9 cellular contexts compared by ENCODE assay signal in genomic region chr3:32374788-32375595, GRCh38. TPM values are rescaled to one million over a fixed set of nuclear protein-coding genes. Genes with fewer than 3 reads are reported as not detected.
DNase-seq lines count a peak whose midpoint lies in the region; ATAC-seq and TF ChIP-seq lines count a peak whose summit lies in the region.
"Had no signal": no experiment of that assay in that cellular context is flagged by ENCODE, and none has a peak within 500 bp of the region (broad histone marks: within the 10 kb centered on the region; RNA-seq: fewer than 3 reads in every experiment).

No MANE protein-coding gene starts in this region.

- peak overlapping the region; percentile 86 for H3K27ac Mint-ChIP-seq in activated T-cell treated with anti-CD3 and anti-CD28 coated beads, Interleukin-2, amount 50 U/mL, for 72 hours

- no peaks in the 10 kb centered on the region for H3K27me3 ChIP-seq in Panc1 (ENCODE audit: control insufficient read depth, insufficient read depth, low read length)

- H3K4me3 Mint-ChIP-seq in activated T-cell treated with anti-CD3 and anti-CD28 coated beads, Interleukin-2, amount 50 U/mL, for 72 hours: no peak overlapping the region

- H3K4me1 ChIP-seq in Panc1 (ENCODE audit: control insufficient read depth, insufficient read depth, low read length): no peaks in the 10 kb centered on the region

- peak; percentile 42 for ATAC-seq in Right ventricle myocardium inferior
- ATAC-seq in HG03175 (IDR thresholded peaks at IDR 0.05; ENCODE audit: unreplicated experiment): peak; percentile 75
- peak; percentile 84 for ATAC-seq in Panc1
- ATAC-seq in activated T-cell treated with anti-CD3 and anti-CD28 coated beads, Interleukin-2, amount 50 U/mL, for 72 hours (replicated peaks in 1 of 2): peak; percentile 55 to 70
- ATAC-seq in omental fat pad (ENCODE audit: low FRiP score): peak; percentile 68
- ATAC-seq in HG03342 (IDR thresholded peaks at IDR 0.05; ENCODE audit: unreplicated experiment): no peak

- H3K4me3 ChIP-seq in Panc1 (ENCODE audit: low read depth in 2 of 2, low read length in 2 of 2): no peak overlapping the region
- H3K4me3 ChIP-seq: skin epidermis had no signal

- H3K9me3 Mint-ChIP-seq in activated T-cell treated with anti-CD3 and anti-CD28 coated beads, Interleukin-2, amount 50 U/mL, for 72 hours: no peaks in the 10 kb centered on the region

- intact Hi-C loops in Right ventricle myocardium inferior (cut with DNase I): loop anchor here (2.0 to 5.0 kb wide), 2 partner anchors 82 to 92 kb away; no protein-coding TSS in a partner anchor
- intact Hi-C loops in cardiac septum (cut with DNase I): loop anchor here (1.0 kb wide), 1 partner anchor 93 kb away; no protein-coding TSS in a partner anchor
- intact Hi-C loops in Panc1 (cut with micrococcal nuclease; ENCODE audit: unreplicated experiment): no loop called here

- H3K36me3 ChIP-seq in Panc1 (ENCODE audit: control insufficient read depth, insufficient read depth, low read length): no peaks in the 10 kb centered on the region

- peak; percentile 74 for TF ChIP-seq CTCF in Panc1 (IDR thresholded peaks at IDR 0.05)
- peak in 1 of 3 donors; percentile 43 for TF ChIP-seq CTCF in omental fat pad (IDR thresholded peaks at IDR 0.05)

- H3K9me3 ChIP-seq in Panc1 (ENCODE audit: control insufficient read depth, insufficient read depth, low read depth, low read length): no peaks in the 10 kb centered on the region

- CTCF ChIA-PET in Panc1 (lab: Charles Lee): interaction anchor here (0.7 to 1.2 kb wide), 3 partner anchors 8 to 315 kb away, joined by 3 read pairs; no protein-coding TSS in a partner anchor

- no peak overlapping the region for H3K27ac ChIP-seq in Panc1 (ENCODE audit: low read length)
- H3K27ac ChIP-seq: skin epidermis had no signal

- in situ Hi-C loops in Panc1 (cut with HindIII; ENCODE audit: low pct_unique_long_range_greater_than_20kb, low sequenced_read_pairs): no loop called here

- no peaks in the 10 kb centered on the region for H3K36me3 Mint-ChIP-seq in activated T-cell treated with anti-CD3 and anti-CD28 coated beads, Interleukin-2, amount 50 U/mL, for 72 hours (ENCODE audit: insufficient read depth in 2 of 2)

- DNase-seq in Right ventricle myocardium inferior (ENCODE audit: missing footprints) (no peak), cardiac septum (ENCODE audit: low spot score) (no peak), Panc1 (ENCODE audit: low read depth, low spot score) (peak; percentile 42), fibroblast of the conjunctiva (ENCODE audit: low read depth) (peak; percentile 60), omental fat pad (ENCODE audit: low spot score) (peak; percentile 55)
- DNase-seq in activated T-cell treated with anti-CD3 and anti-CD28 coated beads, Interleukin-2, amount 50 U/mL, for 72 hours: peak; percentile 69 to 83

- BruUV-seq in Panc1 (replicated peaks; lab: Mats Ljungman, UMichigan): no TSS peak

- no peaks in the 10 kb centered on the region for H3K27me3 Mint-ChIP-seq in activated T-cell treated with anti-CD3 and anti-CD28 coated beads, Interleukin-2, amount 50 U/mL, for 72 hours (ENCODE audit: low read depth)

- POLR2A ChIA-PET in Panc1 (lab: Charles Lee): interaction anchor here (0.5 kb wide), 1 partner anchor 20 kb away, joined by 3 read pairs; no protein-coding TSS in a partner anchor

- peaks cover 34% of the 10 kb centered on the region for H3K4me1 Mint-ChIP-seq in activated T-cell treated with anti-CD3 and anti-CD28 coated beads, Interleukin-2, amount 50 U/mL, for 72 hours (ENCODE audit: low read depth)

RNA-seq across cellular contexts. Expression of gene CMTM7, which starts 16.7 kb away (rescaled TPM):
- total RNA-seq in Right ventricle myocardium inferior (5.0 TPM), cardiac septum (4.0 TPM), Panc1 (2021; ENCODE audit: unreplicated experiment) (43.5 TPM), omental fat pad (10 to 100 TPM; 18.0 to 34.7 (median 31.3) TPM)
- 75.0 TPM for polyA plus RNA-seq in Panc1 (2012; ENCODE audit: insufficient read length)
- 10 to 100 TPM; 61.0 to 72.3 TPM for total RNA-seq in activated T-cell treated with anti-CD3 and anti-CD28 coated beads, Interleukin-2, amount 50 U/mL, for 72 hours

Comparison
In these comparisons a context has a peak if more than half of its experiments do, and no peak if none do; other contexts are left out.
1. DNase-seq: peak in Panc1 (single experiment), activated T-cell treated with anti-CD3 and anti-CD28 coated beads, Interleukin-2, amount 50 U/mL, for 72 hours (2 of 2), fibroblast of the conjunctiva (single experiment) and omental fat pad (single experiment); none in Right ventricle myocardium inferior (single experiment) and cardiac septum (single experiment).